1 cellular context compared by ENCODE assay signal in genomic region chr2:43958397-43959275, GRCh38.
A peak's percentile ranks its signal among the peaks of the same experiment; 100 is the strongest.
TF ChIP-seq lines count a peak whose summit lies in the region.

No MANE protein-coding gene starts in this region.

TF ChIP-seq in K562, 482 proteins besides CTCF, POLR2A, EP300 and RAD21 (continued from another document):
- TF ChIP-seq LARP7 (IDR thresholded peaks at IDR 0.05): no peak
- no peak for TF ChIP-seq BRD9 (IDR thresholded peaks at IDR 0.05; ENCODE audit: low read depth, partially characterized antibody)
- 0 out of 2 replicates have a peak, but pooled peaks have one; percentile 32 for TF ChIP-seq POLR2AphosphoS5 (IDR thresholded peaks at IDR 0.05; ENCODE audit: control insufficient read depth, insufficient read depth, low read depth, low read length)
- no peak for TF ChIP-seq THRAP3 (IDR thresholded peaks at IDR 0.05; ENCODE audit: borderline replicate concordance)
- no peak for TF ChIP-seq PHF21A (IDR thresholded peaks at IDR 0.05; ENCODE audit: borderline replicate concordance, low read depth)
